Comparison of ENCODE assay signal across 7 cellular contexts in the genomic region with DNA sequence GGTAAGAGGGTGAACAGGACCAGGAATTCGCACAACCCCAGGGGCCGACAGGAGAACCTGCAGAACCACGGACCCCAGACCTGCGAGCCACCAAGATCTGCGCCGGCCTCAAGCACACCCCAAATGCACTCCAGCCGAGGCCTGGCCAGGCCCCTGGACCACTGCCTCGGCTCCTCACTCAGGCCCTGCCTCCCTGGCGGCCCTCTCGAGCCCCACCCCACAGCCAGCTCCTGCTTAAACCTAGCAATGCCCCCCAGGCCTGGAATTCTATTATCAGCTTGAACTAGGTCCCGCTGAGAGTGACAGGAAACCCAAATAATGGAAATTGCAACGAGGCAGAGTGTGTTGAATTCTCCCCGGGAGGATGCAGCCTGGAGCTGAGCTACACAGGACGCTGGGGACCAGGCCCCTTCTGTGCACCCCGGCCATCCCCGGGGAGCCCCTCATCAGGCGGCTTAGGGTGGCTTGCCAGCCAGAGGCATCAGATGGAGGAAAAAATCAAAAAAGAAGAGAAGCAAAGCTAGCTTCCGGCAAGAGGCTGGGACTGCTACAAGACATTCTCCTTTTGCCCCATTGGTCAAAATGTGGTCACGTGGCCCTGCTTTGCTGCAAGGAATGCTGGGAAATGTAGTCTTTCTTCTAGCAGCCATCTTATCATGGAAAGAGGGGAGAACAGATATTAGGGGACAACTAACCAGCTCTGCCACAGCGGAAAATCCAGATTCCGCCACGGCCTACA. TPM values are rescaled to one million over a fixed set of nuclear protein-coding genes. Genes with fewer than 3 reads are reported as not detected.
A peak's percentile ranks its signal among the peaks of the same experiment; 100 is the strongest.
DNase-seq lines count a peak whose midpoint lies in the region; ATAC-seq and TF ChIP-seq lines count a peak whose summit lies in the region.

No MANE protein-coding gene starts in this region.

- peak overlapping the region; percentile 64 for H3K9ac ChIP-seq in adipocyte (ENCODE audit: low read length)

- H3K4me3 Mint-ChIP-seq in type B pancreatic cell = peak overlapping the region; percentile 74

- no peaks in the 10 kb centered on the region for H3K9me3 Mint-ChIP-seq in type B pancreatic cell

- H3K27ac Mint-ChIP-seq in type B pancreatic cell = peak overlapping the region; percentile 53

- H3K36me3 Mint-ChIP-seq in type B pancreatic cell = no peaks in the 10 kb centered on the region

- TF ChIP-seq CTCF in NB4 (IDR thresholded peaks at IDR 0.05; ENCODE audit: low read depth, low read length) (no peak), type B pancreatic cell (conservative IDR thresholded peaks at IDR 0.05) (no peak)

- peaks cover 18% of the 10 kb centered on the region for H3K4me1 Mint-ChIP-seq in type B pancreatic cell (ENCODE audit: unreplicated experiment)

- no peaks in the 10 kb centered on the region for H3K4me1 ChIP-seq in adipocyte (ENCODE audit: control insufficient read depth, insufficient read depth, low read length)

- H3K27me3 Mint-ChIP-seq in type B pancreatic cell = no peaks in the 10 kb centered on the region

- H3K27me3 ChIP-seq in adipocyte (replicated peaks; ENCODE audit: control insufficient read depth, insufficient read depth, low read length) = no peaks in the 10 kb centered on the region

- DNase-seq in NB4 (ENCODE audit: low read depth) = peak; percentile 76
- peak; percentile 27 to 78 for DNase-seq in SW 1271 (lab: John Stamatoyannopoulos, UW)
- peak; percentile 93 for DNase-seq in adipocyte (ENCODE audit: low read depth)
- DNase-seq in cardiac septum (ENCODE audit: low spot score) = peak; percentile 91
- peak; percentile 89 for DNase-seq in posterior vena cava (ENCODE audit: low spot score)
- peak; percentile 84 for DNase-seq in type B pancreatic cell (ENCODE audit: extremely low spot score, unreplicated experiment)

- intact Hi-C loops in cardiac septum (cut with DNase I) = no loop called here
- intact Hi-C loops in posterior vena cava (cut with DNase I) = no loop called here

- ATAC-seq in GM18517 (IDR thresholded peaks at IDR 0.05; ENCODE audit: unreplicated experiment) = peak; percentile 65

- no peaks in the 10 kb centered on the region for H3K9me3 ChIP-seq in adipocyte (ENCODE audit: control insufficient read depth, low read length)

- no peak overlapping the region for H3K4me3 ChIP-seq in NB4 (ENCODE audit: low read depth, low read length)
- peak overlapping the region; percentile 77 for H3K4me3 ChIP-seq in adipocyte (ENCODE audit: low read length)

- no peak for TF ChIP-seq POLR2A in NB4 (IDR thresholded peaks at IDR 0.05; ENCODE audit: extremely low read depth, insufficient read length)

- H3K36me3 ChIP-seq in adipocyte (ENCODE audit: control insufficient read depth, insufficient read depth, low read length, severe bottlenecking) = no peaks in the 10 kb centered on the region

RNA-seq across cellular contexts. Expression of a gene that starts 2.4 kb away (rescaled TPM):
- total RNA-seq in cardiac septum (not detected), posterior vena cava (not detected), type B pancreatic cell (ENCODE audit: low replicate concordance) (5.3 and 20.5 TPM in 2 replicates)

RNA-seq across cellular contexts. Expression of a gene that starts 49.6 kb away (rescaled TPM):
- 3.5 TPM for total RNA-seq in cardiac septum
- total RNA-seq in posterior vena cava = 1 to 10 TPM; 1.6 to 1.8 TPM
- 21.6 and 72.0 TPM in 2 replicates for total RNA-seq in type B pancreatic cell (ENCODE audit: low replicate concordance)
